In the genomic region with DNA sequence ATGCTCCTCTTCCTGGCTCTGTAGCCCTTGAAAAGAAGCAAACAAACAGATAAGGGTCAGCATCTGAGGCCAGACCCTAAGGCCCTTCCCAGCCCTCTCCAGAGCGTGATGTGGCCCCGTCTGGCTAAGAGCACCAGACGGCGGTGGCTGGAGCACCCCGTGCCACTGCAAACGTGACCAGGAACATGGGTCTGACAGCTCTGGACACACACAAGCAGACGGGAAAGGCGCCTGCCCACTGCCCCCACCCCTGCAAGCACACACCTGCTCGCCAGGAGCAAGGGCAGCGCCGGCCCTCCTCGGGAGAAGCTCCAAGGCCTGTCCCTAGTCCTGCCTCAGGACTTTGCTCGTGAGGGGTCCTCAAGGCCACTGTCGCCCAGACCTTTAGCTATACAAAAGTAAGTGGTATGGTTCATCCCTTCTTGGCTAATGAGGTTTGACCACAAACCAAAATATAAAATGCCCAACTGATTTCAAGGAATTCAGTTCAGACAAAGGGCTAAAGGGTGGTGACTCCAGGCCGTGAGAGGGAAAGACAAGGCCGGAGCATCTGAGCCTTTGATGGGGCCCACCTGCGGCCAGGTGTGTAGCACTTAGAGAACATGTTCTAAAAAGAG, we compare ENCODE assay signal across 14 cellular contexts.
A peak's percentile ranks its signal among the peaks of the same experiment; 100 is the strongest.
DNase-seq lines count a peak whose midpoint lies in the region; ATAC-seq, FAIRE-seq and TF ChIP-seq lines count a peak whose summit lies in the region.
"Had no signal": no experiment of that assay in that cellular context is flagged by ENCODE, and none has a peak within 500 bp of the region (broad histone marks: within the 10 kb centered on the region; RNA-seq: fewer than 3 reads in every experiment).

No MANE protein-coding gene starts in this region.

- POLR2A ChIA-PET in SK-N-SH (lab: Yijun Ruan, JAX): no interaction called here
- POLR2A ChIA-PET in H1 (lab: Charles Lee; ENCODE audit: partially characterized antibody): no interaction called here

- no peak for TF ChIP-seq EP300 in SK-N-SH (IDR thresholded peaks at IDR 0.05; ENCODE audit: borderline replicate concordance in 1 of 2, low read depth in 1 of 2, low read length in 1 of 2)
- TF ChIP-seq EP300 in H1 (IDR thresholded peaks at IDR 0.05; ENCODE audit: borderline replicate concordance in 1 of 2, low read depth in 2 of 2, low read length in 2 of 2): no peak
- no peak for TF ChIP-seq EP300 in upper lobe of left lung (IDR thresholded peaks at IDR 0.05)

- H3F3A ChIP-seq in SK-N-SH (replicated peaks; ENCODE audit: insufficient read depth): no peaks in the 10 kb centered on the region

- no peak overlapping the region for H2BK12ac ChIP-seq in H1 (ENCODE audit: low read depth, low read length)

- H3K14ac ChIP-seq in H1 (ENCODE audit: insufficient read length): no peak overlapping the region

- WGBS in SK-N-SH (ENCODE audit: low lambda C conversion rate): 96% methylated on average over 7 of the region's 17 CpGs
- 87% methylated on average over 17 of the region's 17 CpGs; no CpG with 5 or more reads in 1 of the 2 experiments for WGBS in H1 (ENCODE audit: extremely low coverage in 1 of 2, insufficient coverage in 1 of 2, insufficient read length in 1 of 2, insufficient replicate concordance in 2 of 2, low coverage in 1 of 2, low lambda C conversion rate in 2 of 2, missing lambda C conversion rate in 1 of 2), 2 experiments
- WGBS in lung, 2 donors: 72 to 76% methylated on average over 17 of the region's 17 CpGs
- WGBS in upper lobe of left lung, 2 donors: 72 to 74% methylated on average over 8 to 15 of the region's 17 CpGs

- H4K20me1 ChIP-seq in SK-N-SH (ENCODE audit: insufficient read depth) (no peaks in the 10 kb centered on the region), H1 (replicated peaks in 1 of 2; ENCODE audit: control insufficient read depth in 1 of 2, insufficient read depth in 2 of 2, low read length in 2 of 2) (no peaks in the 10 kb centered on the region)

- TF ChIP-seq RAD21 in SK-N-SH (IDR thresholded peaks at IDR 0.05; ENCODE audit: low read length): no peak
- TF ChIP-seq RAD21 in H1 (IDR thresholded peaks at IDR 0.05 in 1 of 2, conservative IDR thresholded peaks at IDR 0.05 in 1 of 2; ENCODE audit: low read depth in 2 of 2, low read length in 2 of 2): no peak

- ATAC-seq in SK-N-SH treated with all-trans-retinoic acid at 6 μM for 48 hours (no peak), lung (ENCODE audit: insufficient read depth, low FRiP score) (no peak), upper lobe of left lung (ENCODE audit: low FRiP score in 2 of 2) (no peak), GM18861 (IDR thresholded peaks at IDR 0.05; ENCODE audit: unreplicated experiment) (no peak), GM21717 (IDR thresholded peaks at IDR 0.05; ENCODE audit: unreplicated experiment) (no peak)
- ATAC-seq: A549, HCT116 had no signal

- TF ChIP-seq CTCF in SK-N-SH (IDR thresholded peaks at IDR 0.05) (no peak), H1 (IDR thresholded peaks at IDR 0.05; ENCODE audit: control extremely low read depth in 1 of 3, insufficient read depth in 1 of 3, low read depth in 1 of 3, low read length in 3 of 3) (no peak), lung (IDR thresholded peaks at IDR 0.05; ENCODE audit: control extremely low read depth, extremely low read depth) (no peak), upper lobe of left lung (IDR thresholded peaks at IDR 0.05) (no peak)

- no peak overlapping the region for H4K5ac ChIP-seq in H1 (ENCODE audit: insufficient read length, low read depth, low read length)

- H3K27ac ChIP-seq in SK-N-SH (ENCODE audit: low read depth in 2 of 2, low read length in 1 of 2) (peak overlapping the region in 1 of 2 experiments; percentile 92; a peak in 2 of 4 replicates), H1 (ENCODE audit: low read depth, low read length) (no peak overlapping the region), lung (ENCODE audit: low read depth in 1 of 2, low read length in 1 of 2) (peak overlapping the region; percentile 17 to 78), upper lobe of left lung (peak overlapping the region; percentile 39 to 74 (median 68))
- H3K27ac ChIP-seq: A549 had no signal

- H3K23ac ChIP-seq in H1 (ENCODE audit: insufficient read length): no peak overlapping the region

- H3K9ac ChIP-seq in SK-N-SH (no peak overlapping the region), H1 (replicated peaks in 1 of 4; ENCODE audit: extremely low read depth in 1 of 4, low read depth in 3 of 4, low read length in 3 of 4) (no peak overlapping the region)

- H3K36me3 ChIP-seq in SK-N-SH (replicated peaks in 1 of 2; ENCODE audit: control insufficient read depth in 1 of 2, insufficient read depth in 2 of 2, low read length in 1 of 2): no peaks in the 10 kb centered on the region
- H3K36me3 ChIP-seq in H1 (ENCODE audit: control insufficient read depth in 2 of 4, insufficient read depth in 4 of 4, low read length in 3 of 4): no peaks in the 10 kb centered on the region
- no peaks in the 10 kb centered on the region for H3K36me3 ChIP-seq in lung (ENCODE audit: control insufficient read depth in 2 of 2, insufficient read depth in 2 of 2, low read length in 2 of 2)
- no peaks in the 10 kb centered on the region for H3K36me3 ChIP-seq in upper lobe of left lung
- H3K36me3 ChIP-seq: adrenal gland had no signal

- no peaks in the 10 kb centered on the region for H3K23me2 ChIP-seq in H1 (ENCODE audit: low read depth, low read length)

- H4K8ac ChIP-seq in H1 (ENCODE audit: extremely low read depth, insufficient read depth, low read length): no peak overlapping the region

- H2AK5ac ChIP-seq in H1 (ENCODE audit: low read depth, low read length): no peak overlapping the region

- H3K27me3 ChIP-seq in SK-N-SH (ENCODE audit: insufficient read depth) (no peaks in the 10 kb centered on the region), H1 (replicated peaks in 1 of 4; ENCODE audit: control insufficient read depth in 3 of 4, extremely low read depth in 1 of 4, insufficient read depth in 3 of 4, low read length in 3 of 4) (no peaks in the 10 kb centered on the region), lung (ENCODE audit: control insufficient read depth, insufficient read depth) (no peaks in the 10 kb centered on the region), upper lobe of left lung (no peaks in the 10 kb centered on the region)
- H3K27me3 ChIP-seq: adrenal gland had no signal

- H3K4me2 ChIP-seq in SK-N-SH (no peak overlapping the region), H1 (ENCODE audit: insufficient read depth in 1 of 2, low read depth in 2 of 2, low read length in 2 of 2) (no peak overlapping the region)
- H3K4me2 ChIP-seq: A549 had no signal

- CTCF ChIA-PET in SK-N-SH (lab: Yijun Ruan, JAX): interaction anchor here (0.6 to 2.2 kb wide), 3 partner anchors 8 to 498 kb away, joined by 3 to 8 read pairs (median 3); no protein-coding TSS in a partner anchor
- CTCF ChIA-PET in H1 (lab: Charles Lee; ENCODE audit: partially characterized antibody): interaction anchor here (1.1 kb wide), 2 partner anchors 15 to 23 kb away, joined by 3 read pairs; no protein-coding TSS in a partner anchor

- H4K91ac ChIP-seq in H1 (replicated peaks; ENCODE audit: insufficient read length, low read length): no peak overlapping the region

- H3K79me2 ChIP-seq in SK-N-SH (ENCODE audit: insufficient read depth): no peaks in the 10 kb centered on the region; the same call in 1 of the 2 replicates
- H3K79me2 ChIP-seq in H1 (ENCODE audit: control insufficient read depth in 1 of 2, insufficient read depth in 2 of 2, low read length in 2 of 2): peaks cover 0 to 35% of the 10 kb centered on the region in 2 experiments; a peak in 2 of 4 replicates

- no peak overlapping the region for H3K4ac ChIP-seq in H1 (replicated peaks; ENCODE audit: insufficient read length, low read depth, low read length)

- H2BK5ac ChIP-seq in H1 (ENCODE audit: low read depth, low read length): 0 out of 2 replicates have a peak overlapping the region, but pooled peaks have one; percentile 57

- no peaks in the 10 kb centered on the region for H3K9me2 ChIP-seq in SK-N-SH

- DNase-seq in SK-N-SH (peak; percentile 66), H1 (ENCODE audit: low read depth in 1 of 2, low spot score in 2 of 2) (no peak), lung (ENCODE audit: low spot score) (no peak), upper lobe of left lung (peak in 1 of 2 donors; percentile 65), retina (no peak)
- DNase-seq: activated T-cell treated with anti-CD3 and anti-CD28 coated beads, Interleukin-2, amount 50 U/mL, for 24 hours; Calu3; NCI-H187 treated with DMSO at 0.1 percent for 48 hours had no signal

- H3K4me3 ChIP-seq in SK-N-SH (ENCODE audit: low read depth in 2 of 2, low read length in 1 of 2): no peak overlapping the region
- no peak overlapping the region for H3K4me3 ChIP-seq in H1 (ENCODE audit: extremely low read depth in 1 of 4, insufficient read depth in 2 of 4, low read depth in 3 of 4, low read length in 4 of 4)
- H3K4me3 ChIP-seq in lung: no peak overlapping the region
- no peak overlapping the region for H3K4me3 ChIP-seq in upper lobe of left lung
- H3K4me3 ChIP-seq: A549, adrenal gland had no signal

- H2BK20ac ChIP-seq in H1 (ENCODE audit: low read length): no peak overlapping the region

- no peak overlapping the region for H3K18ac ChIP-seq in H1 (ENCODE audit: extremely low read depth, low read length)

- FAIRE-seq in H1 (lab: Jason Lieb, UNC): no peak
- FAIRE-seq: A549 had no signal

- no peak overlapping the region for H2BK15ac ChIP-seq in H1 (ENCODE audit: low read length)

- H3K9me3 ChIP-seq in SK-N-SH (no peaks in the 10 kb centered on the region), H1 (ENCODE audit: insufficient read depth in 2 of 2, low read depth in 1 of 2, low read length in 1 of 2) (no peaks in the 10 kb centered on the region), lung (ENCODE audit: control insufficient read depth in 2 of 2, insufficient read depth in 1 of 2, low read length in 1 of 2) (no peaks in the 10 kb centered on the region), upper lobe of left lung (no peaks in the 10 kb centered on the region)
- H3K9me3 ChIP-seq: A549, adrenal gland had no signal

- no peak overlapping the region for H2AFZ ChIP-seq in SK-N-SH (ENCODE audit: low read depth)
- no peak overlapping the region for H2AFZ ChIP-seq in H1 (ENCODE audit: low read length)

- no peak overlapping the region for H2BK120ac ChIP-seq in H1 (replicated peaks; ENCODE audit: low read depth, low read length)

- TF ChIP-seq POLR2A in H1 (IDR thresholded peaks at IDR 0.05; ENCODE audit: control extremely low read depth in 1 of 2, low read depth in 2 of 2, low read length in 2 of 2) (no peak), upper lobe of left lung (IDR thresholded peaks at IDR 0.05) (no peak)

- peaks cover 12% of the 10 kb centered on the region for H3K79me1 ChIP-seq in H1 (ENCODE audit: low read depth, low read length)

- no peak overlapping the region for H3K56ac ChIP-seq in H1 (replicated peaks; ENCODE audit: insufficient read length, low read depth, low read length)

- H3K4me1 ChIP-seq in SK-N-SH (ENCODE audit: control insufficient read depth in 1 of 2, insufficient read depth in 2 of 2, low read depth in 1 of 2, low read length in 1 of 2) (peaks cover 40 to 52% of the 10 kb centered on the region in 2 experiments), H1 (replicated peaks in 1 of 4; ENCODE audit: control insufficient read depth in 3 of 4, insufficient read depth in 4 of 4, low read length in 3 of 4) (peaks cover 4 to 13% (median 10%) of the 10 kb centered on the region in 4 experiments; a peak in 6 of 7 replicates), lung (ENCODE audit: control insufficient read depth in 2 of 2, insufficient read depth in 2 of 2, low read length in 2 of 2) (peaks cover 9 to 11% of the 10 kb centered on the region in 2 donors), upper lobe of left lung (peaks cover 39 to 62% (median 49%) of the 10 kb centered on the region in 4 donors)
- H3K4me1 ChIP-seq: A549 had no signal
